ENCODE assay signal across 16 cellular contexts in genomic region chr15:80475572-80475971, GRCh38.
DNase-seq lines count a peak whose midpoint lies in the region; ATAC-seq and TF ChIP-seq lines count a peak whose summit lies in the region.
"Had no signal": no experiment of that assay in that cellular context is flagged by ENCODE, and none has a peak within 500 bp of the region (broad histone marks: within the 10 kb centered on the region; RNA-seq: fewer than 3 reads in every experiment).

No MANE protein-coding gene starts in this region.

- H3K27me3 ChIP-seq in MM.1S (replicated peaks; ENCODE audit: insufficient read depth, low read length), result no peaks in the 10 kb centered on the region
- H3K27me3 ChIP-seq in endodermal cell (ENCODE audit: control insufficient read depth, insufficient read depth, low read length, poor library complexity, severe bottlenecking), result no peaks in the 10 kb centered on the region
- H3K27me3 ChIP-seq in psoas muscle (ENCODE audit: insufficient read depth in 3 of 3, low read length in 2 of 3), result no peaks in the 10 kb centered on the region
- H3K27me3 ChIP-seq in effector memory CD4-positive, alpha-beta T cell (replicated peaks; ENCODE audit: control insufficient read depth, insufficient read depth, low read length, poor library complexity, severe bottlenecking), result no peaks in the 10 kb centered on the region
- H3K27me3 ChIP-seq: right lobe of liver had no signal

- H3K9ac ChIP-seq in MM.1S (ENCODE audit: low read length) (no peak overlapping the region), endodermal cell (ENCODE audit: extremely low read depth, low read length, poor library complexity, severe bottlenecking) (no peak overlapping the region)

- no peak overlapping the region for H3K4me2 ChIP-seq in MM.1S (ENCODE audit: low read depth, low read length)

- no peak overlapping the region for H3K27ac Mint-ChIP-seq in endodermal cell
- H3K27ac Mint-ChIP-seq in activated T-cell treated with anti-CD3 and anti-CD28 coated beads, Interleukin-2, amount 50 U/mL, for 72 hours, result no peak overlapping the region
- H3K27ac Mint-ChIP-seq: CD4-positive, CD25-positive, alpha-beta regulatory T cell had no signal

- H2AFZ ChIP-seq in MM.1S (ENCODE audit: low read length), result no peak overlapping the region

- H3K4me1 Mint-ChIP-seq in endodermal cell, result peaks cover 34% of the 10 kb centered on the region
- H3K4me1 Mint-ChIP-seq in activated T-cell treated with anti-CD3 and anti-CD28 coated beads, Interleukin-2, amount 50 U/mL, for 72 hours (ENCODE audit: low read depth), result no peaks in the 10 kb centered on the region
- H3K4me1 Mint-ChIP-seq: CD4-positive, CD25-positive, alpha-beta regulatory T cell had no signal

- H4K20me1 ChIP-seq in MM.1S (ENCODE audit: insufficient read depth, low read length), result no peaks in the 10 kb centered on the region

- no peaks in the 10 kb centered on the region for H3F3A ChIP-seq in MM.1S (ENCODE audit: insufficient read depth, low read length)

- H3K4me1 ChIP-seq in MM.1S (ENCODE audit: low read length) (no peaks in the 10 kb centered on the region), endodermal cell (ENCODE audit: control insufficient read depth, insufficient read depth, low read length) (peaks cover 4% of the 10 kb centered on the region), psoas muscle (no peaks in the 10 kb centered on the region)
- no peaks in the 10 kb centered on the region for H3K4me1 ChIP-seq in effector memory CD4-positive, alpha-beta T cell (ENCODE audit: control insufficient read depth, insufficient read depth, low read length, poor library complexity, severe bottlenecking)
- H3K4me1 ChIP-seq: right lobe of liver had no signal

- intact Hi-C loops in psoas muscle (cut with DNase I), result no loop called here

- no peak overlapping the region for H3K4me3 ChIP-seq in MM.1S (ENCODE audit: low read length)
- no peak overlapping the region for H3K4me3 ChIP-seq in endodermal cell (ENCODE audit: low read length)
- H3K4me3 ChIP-seq in psoas muscle, result no peak overlapping the region
- no peak overlapping the region for H3K4me3 ChIP-seq in effector memory CD4-positive, alpha-beta T cell (ENCODE audit: insufficient read depth, low read depth, low read length, poor library complexity, severe bottlenecking)
- H3K4me3 ChIP-seq: GM12878, right lobe of liver had no signal

- H3K27ac ChIP-seq in MM.1S (ENCODE audit: low read length) (no peak overlapping the region), endodermal cell (ENCODE audit: low read depth, low read length) (no peak overlapping the region), psoas muscle (no peak overlapping the region)
- no peak overlapping the region for H3K27ac ChIP-seq in effector memory CD4-positive, alpha-beta T cell (ENCODE audit: insufficient read depth, low read length, poor library complexity, severe bottlenecking)
- H3K27ac ChIP-seq: right lobe of liver had no signal

- peaks cover 19% of the 10 kb centered on the region for H3K36me3 Mint-ChIP-seq in endodermal cell (ENCODE audit: low read depth)
- H3K36me3 Mint-ChIP-seq in activated T-cell treated with anti-CD3 and anti-CD28 coated beads, Interleukin-2, amount 50 U/mL, for 72 hours (ENCODE audit: insufficient read depth in 2 of 2), result peaks cover 2 to 3% of the 10 kb centered on the region in 2 donors
- H3K36me3 Mint-ChIP-seq: CD4-positive, CD25-positive, alpha-beta regulatory T cell had no signal

- WGBS in endodermal cell (ENCODE audit: insufficient coverage in 1 of 2, insufficient read length in 1 of 2), 2 experiments, result 100% methylated on average over 1 of the region's 2 CpGs
- 93 to 95% (median 93%) methylated on average over 2 of the region's 2 CpGs for WGBS in psoas muscle, 3 donors

- no peaks in the 10 kb centered on the region for H3K9me3 ChIP-seq in MM.1S (replicated peaks; ENCODE audit: insufficient read depth, low read length)
- peaks cover 18% of the 10 kb centered on the region for H3K9me3 ChIP-seq in endodermal cell (ENCODE audit: control insufficient read depth, low read length)
- peaks cover 9% of the 10 kb centered on the region for H3K9me3 ChIP-seq in psoas muscle
- no peaks in the 10 kb centered on the region for H3K9me3 ChIP-seq in effector memory CD4-positive, alpha-beta T cell (ENCODE audit: control insufficient read depth, low read length)
- H3K9me3 ChIP-seq: right lobe of liver had no signal

- peaks cover 11% of the 10 kb centered on the region for H3K9me3 Mint-ChIP-seq in endodermal cell
- H3K9me3 Mint-ChIP-seq in activated T-cell treated with anti-CD3 and anti-CD28 coated beads, Interleukin-2, amount 50 U/mL, for 72 hours, result peaks cover 0 to 2% of the 10 kb centered on the region in 2 donors

- H3K9me2 ChIP-seq in MM.1S (replicated peaks; ENCODE audit: insufficient read depth, low read length), result no peaks in the 10 kb centered on the region

- H3K79me2 ChIP-seq in MM.1S (ENCODE audit: low read length), result no peaks in the 10 kb centered on the region

- no peaks in the 10 kb centered on the region for H3K27me3 Mint-ChIP-seq in endodermal cell (ENCODE audit: insufficient read depth)
- peaks cover 35% of the 10 kb centered on the region for H3K27me3 Mint-ChIP-seq in activated T-cell treated with anti-CD3 and anti-CD28 coated beads, Interleukin-2, amount 50 U/mL, for 72 hours (ENCODE audit: low read depth)

- TF ChIP-seq CTCF in GM12872 (IDR thresholded peaks at IDR 0.05; ENCODE audit: insufficient read depth, low read depth, low read length), result peak; percentile 16; the same call in 1 of the 3 replicates
- TF ChIP-seq CTCF in MM.1S (IDR thresholded peaks at IDR 0.05; ENCODE audit: low read length), result peak; percentile 31
- peak; percentile 69 for TF ChIP-seq CTCF in endodermal cell (conservative IDR thresholded peaks at IDR 0.05)
- TF ChIP-seq CTCF in psoas muscle (IDR thresholded peaks at IDR 0.05), result peak; percentile 25

- H3K36me3 ChIP-seq in MM.1S (replicated peaks; ENCODE audit: insufficient read depth, low read length) (no peaks in the 10 kb centered on the region), endodermal cell (ENCODE audit: control insufficient read depth, insufficient read depth, low read length) (peaks cover 7% of the 10 kb centered on the region), psoas muscle (ENCODE audit: insufficient read depth in 1 of 2, low read depth in 1 of 2) (peaks cover 0 to 11% of the 10 kb centered on the region in 2 donors)
- no peaks in the 10 kb centered on the region for H3K36me3 ChIP-seq in effector memory CD4-positive, alpha-beta T cell (ENCODE audit: control insufficient read depth, insufficient read depth, low read length)
- H3K36me3 ChIP-seq: right lobe of liver had no signal

- H3K4me3 Mint-ChIP-seq in endodermal cell, result no peak overlapping the region
- H3K4me3 Mint-ChIP-seq in activated T-cell treated with anti-CD3 and anti-CD28 coated beads, Interleukin-2, amount 50 U/mL, for 72 hours, result no peak overlapping the region
- H3K4me3 Mint-ChIP-seq: CD4-positive, CD25-positive, alpha-beta regulatory T cell had no signal

- DNase-seq in MM.1S (no peak), endodermal cell (no peak), psoas muscle (no peak)
- no peak for DNase-seq in effector memory CD4-positive, alpha-beta T cell
- DNase-seq in activated T-cell treated with anti-CD3 and anti-CD28 coated beads, Interleukin-2, amount 50 U/mL, for 72 hours, result no peak
- DNase-seq: activated CD4-positive, alpha-beta T cell treated with anti-CD3 and anti-CD28 coated beads, Interleukin-2, amount 50 U/mL, for 4 hours; CD4-positive, CD25-positive, alpha-beta regulatory T cell; cerebellar nuclear complex; H7; islet precursor cell; mesendoderm; NCI-H1092 treated with DMSO at 0.1 percent for 48 hours; right lobe of liver had no signal

- ATAC-seq in psoas muscle (no peak), HG02571 (IDR thresholded peaks at IDR 0.05; ENCODE audit: unreplicated experiment) (no peak)
- ATAC-seq in activated T-cell treated with anti-CD3 and anti-CD28 coated beads, Interleukin-2, amount 50 U/mL, for 72 hours (replicated peaks in 1 of 2), result no peak
- ATAC-seq: GM12878, right lobe of liver had no signal

Comparison
In these comparisons a context has a peak if more than half of its experiments do, and no peak if none do; other contexts are left out.
1. CTCF ChIP-seq: peak in every context shown above with its lines; median percentile 69 in endodermal cell; 31 in MM.1S; 25 in psoas muscle; 16 in GM12872.